Comparison of ENCODE assay signal across 13 cellular contexts in genomic region chr3:126567696-126568438, GRCh38. TPM values are rescaled to one million over a fixed set of nuclear protein-coding genes. Genes with fewer than 3 reads are reported as not detected.
A peak's percentile ranks its signal among the peaks of the same experiment; 100 is the strongest.
DNase-seq lines count a peak whose midpoint lies in the region; ATAC-seq and TF ChIP-seq lines count a peak whose summit lies in the region.
"Had no signal": no experiment of that assay in that cellular context is flagged by ENCODE, and none has a peak within 500 bp of the region (broad histone marks: within the 10 kb centered on the region; RNA-seq: fewer than 3 reads in every experiment).

No MANE protein-coding gene starts in this region.

- intact Hi-C loops in spleen (cut with DNase I; ENCODE audit: low total_unique reads), result no loop called here

- no peak overlapping the region for H4K8ac ChIP-seq in mesendoderm (ENCODE audit: low read depth, low read length)

- no peaks in the 10 kb centered on the region for H3K79me1 ChIP-seq in mesendoderm (ENCODE audit: low read length)

- peaks cover 5% of the 10 kb centered on the region for H3K27me3 Mint-ChIP-seq in chondrocyte (ENCODE audit: low read depth)
- H3K27me3 Mint-ChIP-seq in CD8-positive, alpha-beta memory T cell, result peaks cover 9 to 53% of the 10 kb centered on the region in 2 donors

- no peak overlapping the region for H3K23ac ChIP-seq in mesendoderm (ENCODE audit: low read length)

- no peaks in the 10 kb centered on the region for H3K9me3 ChIP-seq in CD8-positive, alpha-beta memory T cell (ENCODE audit: low read length)
- H3K9me3 ChIP-seq in spleen, result peaks cover 0 to 12% (median 1%) of the 10 kb centered on the region in 8 donors
- H3K9me3 ChIP-seq: Peyer's patch, vagina had no signal

- H3K27ac ChIP-seq in mesendoderm (ENCODE audit: low read depth, low read length), result no peak overlapping the region
- no peak overlapping the region for H3K27ac ChIP-seq in CD8-positive, alpha-beta memory T cell (ENCODE audit: low read depth, low read length)
- no peak overlapping the region for H3K27ac ChIP-seq in spleen
- H3K27ac ChIP-seq: C4-2B, Peyer's patch, vagina had no signal

- CTCF ChIA-PET in CD8-positive, alpha-beta memory T cell (lab: Charles Lee), result no interaction called here

- H4K5ac ChIP-seq in mesendoderm (ENCODE audit: low read length), result no peak overlapping the region

- no peaks in the 10 kb centered on the region for H3K79me2 ChIP-seq in mesendoderm (ENCODE audit: control insufficient read depth, insufficient read depth, low read length)

- H3K4me2 ChIP-seq in mesendoderm (ENCODE audit: low read length), result no peak overlapping the region

- no peak overlapping the region for H2BK120ac ChIP-seq in mesendoderm (ENCODE audit: low read depth, low read length)

- H3K4me3 ChIP-seq in mesendoderm (ENCODE audit: low read length) (no peak overlapping the region), spleen (no peak overlapping the region)
- no peak overlapping the region for H3K4me3 ChIP-seq in CD8-positive, alpha-beta memory T cell (ENCODE audit: low read length)
- H3K4me3 ChIP-seq: Peyer's patch, vagina had no signal

- no peak overlapping the region for H3K9ac ChIP-seq in mesendoderm (ENCODE audit: low read length)

- H3K4me1 Mint-ChIP-seq in chondrocyte (ENCODE audit: low read depth), result no peaks in the 10 kb centered on the region
- no peaks in the 10 kb centered on the region for H3K4me1 Mint-ChIP-seq in CD8-positive, alpha-beta memory T cell

- TF ChIP-seq POLR2A in spleen (IDR thresholded peaks at IDR 0.05), result no peak

- no peaks in the 10 kb centered on the region for H3K4me1 ChIP-seq in mesendoderm (ENCODE audit: control insufficient read depth, low read depth, low read length)
- no peaks in the 10 kb centered on the region for H3K4me1 ChIP-seq in CD8-positive, alpha-beta memory T cell (ENCODE audit: insufficient read depth, low read length)
- H3K4me1 ChIP-seq in spleen, result no peaks in the 10 kb centered on the region
- H3K4me1 ChIP-seq: Peyer's patch, vagina had no signal

- no CpG with 5 or more reads among the region's 10 CpGs for WGBS in mesendoderm (ENCODE audit: extremely low coverage, insufficient coverage, low lambda C conversion rate)
- WGBS in spleen, 5 donors, result 59 to 80% (median 67%) methylated on average over 8 to 10 of the region's 10 CpGs

- no peaks in the 10 kb centered on the region for H3K36me3 Mint-ChIP-seq in chondrocyte (ENCODE audit: low read depth)
- no peaks in the 10 kb centered on the region for H3K36me3 Mint-ChIP-seq in CD8-positive, alpha-beta memory T cell

- TF ChIP-seq CTCF in chondrocyte (IDR thresholded peaks at IDR 0.05) (peak; percentile 46), spleen (IDR thresholded peaks at IDR 0.05 in 8 of 11, conservative IDR thresholded peaks at IDR 0.05 in 3 of 11) (peak in 1 of 11 experiments; percentile 25)

- H3K9me3 Mint-ChIP-seq in chondrocyte (ENCODE audit: low read depth), result peaks cover under 1% of the 10 kb centered on the region
- H3K9me3 Mint-ChIP-seq in CD8-positive, alpha-beta memory T cell, result peaks cover 0 to 5% (median under 1%) of the 10 kb centered on the region in 5 donors

- DNase-seq in AG20443 (ENCODE audit: low spot score) (peak; percentile 29), M059J (ENCODE audit: low read depth) (peak; percentile 39), chondrocyte (ENCODE audit: low spot score) (no peak), mesendoderm (peak; percentile 42), spleen (no peak)
- no peak for DNase-seq in CD8-positive, alpha-beta memory T cell
- DNase-seq: activated T-cell treated with anti-CD3 and anti-CD28 coated beads, Interleukin-2, amount 50 U/mL, for 48 hours had no signal

- no peak overlapping the region for H2BK15ac ChIP-seq in mesendoderm (replicated peaks; ENCODE audit: low read depth)

- no peak overlapping the region for H3K4ac ChIP-seq in mesendoderm (ENCODE audit: low read depth, low read length)

- H3K27ac Mint-ChIP-seq in chondrocyte (ENCODE audit: unreplicated experiment), result no peak overlapping the region
- no peak overlapping the region for H3K27ac Mint-ChIP-seq in CD8-positive, alpha-beta memory T cell

- H3K56ac ChIP-seq in mesendoderm (ENCODE audit: low read length), result no peak overlapping the region

- no peak overlapping the region for H3K18ac ChIP-seq in mesendoderm (ENCODE audit: low read length)

- H3K36me3 ChIP-seq in mesendoderm (ENCODE audit: control insufficient read depth, insufficient read depth, low read length) (no peaks in the 10 kb centered on the region), spleen (no peaks in the 10 kb centered on the region)
- no peaks in the 10 kb centered on the region for H3K36me3 ChIP-seq in CD8-positive, alpha-beta memory T cell (ENCODE audit: insufficient read depth, low read length)
- H3K36me3 ChIP-seq: Peyer's patch, vagina had no signal

- no peaks in the 10 kb centered on the region for H3K27me3 ChIP-seq in mesendoderm (ENCODE audit: insufficient read depth, low read length, poor library complexity)
- H3K27me3 ChIP-seq in CD8-positive, alpha-beta memory T cell (ENCODE audit: insufficient read depth, low read length, poor library complexity, severe bottlenecking), result no peaks in the 10 kb centered on the region
- H3K27me3 ChIP-seq in spleen (replicated peaks in 1 of 7), result peaks cover 0 to 10% (median 0%) of the 10 kb centered on the region in 7 donors
- H3K27me3 ChIP-seq: Peyer's patch, vagina had no signal

- H3K4me3 Mint-ChIP-seq in chondrocyte (ENCODE audit: unreplicated experiment), result no peak overlapping the region
- no peak overlapping the region for H3K4me3 Mint-ChIP-seq in CD8-positive, alpha-beta memory T cell

- ATAC-seq in HG02852 (IDR thresholded peaks at IDR 0.05; ENCODE audit: unreplicated experiment) (no peak), HG02798 (IDR thresholded peaks at IDR 0.05; ENCODE audit: poor library complexity, unreplicated experiment) (no peak)

- H2BK5ac ChIP-seq in mesendoderm (ENCODE audit: low read length), result no peak overlapping the region

- no peak overlapping the region for H2AK5ac ChIP-seq in mesendoderm (ENCODE audit: low read length)

- POLR2A ChIA-PET in CD8-positive, alpha-beta memory T cell (lab: Charles Lee), result no interaction called here

RNA-seq across cellular contexts. Expression of gene C3orf22, which starts 9.1 kb away (rescaled TPM):
- not detected in 2 replicates for total RNA-seq in M059J (2014; rRNA removed; shearing (Covaris generic))
- total RNA-seq in chondrocyte (not detected in 3 replicates), spleen (not detected)
- polyA plus RNA-seq in mesendoderm (2013, experiment 1 of 2), result not detected
- polyA plus RNA-seq in mesendoderm (2013, experiment 2 of 2), result not detected
- total RNA-seq in CD8-positive, alpha-beta memory T cell, result not detected
- not detected for polyA plus RNA-seq in CD8-positive, alpha-beta memory T cell
- polyA plus RNA-seq in spleen, result not detected
- total RNA-seq: astrocyte, Peyer's patch, vagina had no signal

RNA-seq across cellular contexts. Expression of gene CHST13, which starts 43.9 kb away (rescaled TPM):
- not detected in 2 replicates for total RNA-seq in M059J (2014; rRNA removed; shearing (Covaris generic))
- not detected in 3 replicates for total RNA-seq in chondrocyte
- polyA plus RNA-seq in mesendoderm (2013, experiment 1 of 2), result 1.5 TPM
- 1.8 TPM for polyA plus RNA-seq in mesendoderm (2013, experiment 2 of 2)
- under 1 TPM; 0.24 to 0.31 TPM for total RNA-seq in CD8-positive, alpha-beta memory T cell
- polyA plus RNA-seq in CD8-positive, alpha-beta memory T cell, result not detected
- total RNA-seq in spleen, result 10 to 100 TPM in 1 of 7 donors, 1 to 10 TPM in 6; 2.4 to 11.2 (median 5.6) TPM
- 1 to 10 TPM in 2 of 3 donors, under 1 TPM in 1; 0.26 to 1.8 (median 1.0) TPM for polyA plus RNA-seq in spleen
- total RNA-seq: astrocyte had no signal

RNA-seq across cellular contexts. Expression of gene UROC1, which starts 50.3 kb away (rescaled TPM):
- 0.02 TPM in 1 of 2 replicates, not detected in the other for total RNA-seq in M059J (2014; rRNA removed; shearing (Covaris generic))
- total RNA-seq in chondrocyte (0.15 TPM in 1 of 3 replicates, not detected in the others), spleen (under 1 TPM in 1 of 7 donors, not detected in 6; 0.16 TPM)
- 0.01 TPM for polyA plus RNA-seq in mesendoderm (2013, experiment 1 of 2)
- not detected for polyA plus RNA-seq in mesendoderm (2013, experiment 2 of 2)
- not detected for total RNA-seq in CD8-positive, alpha-beta memory T cell
- not detected for polyA plus RNA-seq in CD8-positive, alpha-beta memory T cell
- under 1 TPM; 0.02 to 0.03 (median 0.02) TPM for polyA plus RNA-seq in spleen
- total RNA-seq: astrocyte, Peyer's patch, vagina had no signal

Comparison
In these comparisons a context has a peak if more than half of its experiments do, and no peak if none do; other contexts are left out.
1. DNase-seq: peak in AG20443 (single experiment), M059J (single experiment) and mesendoderm (single experiment); none in chondrocyte (single experiment), CD8-positive, alpha-beta memory T cell (0 of 5) and spleen (single experiment).